In the genomic region with DNA sequence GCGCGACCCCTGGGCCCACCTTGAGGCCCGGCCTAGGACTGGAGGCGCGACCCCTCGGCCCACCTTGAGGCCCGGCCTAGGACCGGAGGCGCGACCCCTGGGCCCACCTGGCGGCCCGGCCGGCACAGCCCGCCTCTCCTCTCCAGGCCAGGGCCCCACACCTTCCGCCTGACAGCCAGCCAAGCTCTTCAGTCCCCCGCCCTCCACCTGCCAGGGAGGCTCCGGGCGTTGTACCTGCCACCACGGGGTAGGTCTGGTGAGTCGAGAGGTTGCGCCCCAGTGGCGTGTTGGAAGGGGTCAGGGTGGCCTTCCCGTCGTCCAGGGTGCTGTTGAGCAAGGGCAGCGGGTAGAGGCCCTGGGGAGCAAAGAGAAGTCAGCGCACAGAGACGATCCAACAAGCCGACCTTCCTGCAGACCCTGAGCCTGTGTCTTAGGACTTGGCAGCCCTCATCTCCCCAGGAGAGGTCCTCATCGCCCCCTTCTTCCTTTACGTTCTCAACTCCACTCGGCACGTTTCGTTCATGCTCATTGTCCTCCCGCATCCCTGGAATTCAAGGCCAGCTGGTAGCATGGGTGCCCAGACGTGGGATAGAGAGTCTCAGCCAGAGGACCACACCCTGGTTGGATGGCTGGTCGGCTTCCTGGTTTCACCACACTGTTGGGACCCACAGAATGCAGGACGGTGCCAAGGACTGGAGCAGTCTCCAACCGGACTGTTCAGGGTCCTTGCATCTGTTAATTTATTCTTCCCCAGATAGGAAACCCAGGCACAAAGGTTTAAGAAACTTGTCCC, we compare ENCODE assay signal across 9 cellular contexts. TPM values are rescaled to one million over a fixed set of nuclear protein-coding genes. Genes with fewer than 3 reads are reported as not detected.
DNase-seq lines count a peak whose midpoint lies in the region; ATAC-seq and TF ChIP-seq lines count a peak whose summit lies in the region.
"Had no signal": no experiment of that assay in that cellular context is flagged by ENCODE, and none has a peak within 500 bp of the region (broad histone marks: within the 10 kb centered on the region; RNA-seq: fewer than 3 reads in every experiment).

No MANE protein-coding gene starts in this region.

- H3K4me1 ChIP-seq in thoracic aorta (ENCODE audit: control insufficient read depth in 1 of 2, low read depth in 2 of 2), result peaks cover 17 to 25% of the 10 kb centered on the region in 2 donors

- H3K27me3 ChIP-seq in thoracic aorta (replicated peaks; ENCODE audit: insufficient read depth), result no peaks in the 10 kb centered on the region

- H3K36me3 ChIP-seq in thoracic aorta, result no peaks in the 10 kb centered on the region

- peak overlapping the region; percentile 56 for H3K4me3 Mint-ChIP-seq in activated naive CD4-positive, alpha-beta T cell treated with anti-CD3 and anti-CD28 coated beads for 36 hours
- peak overlapping the region; percentile 47 for H3K4me3 Mint-ChIP-seq in activated CD8-positive, alpha-beta T cell treated with anti-CD3 and anti-CD28 coated beads for 36 hours

- no peaks in the 10 kb centered on the region for H3K27me3 Mint-ChIP-seq in activated naive CD4-positive, alpha-beta T cell treated with anti-CD3 and anti-CD28 coated beads for 36 hours (ENCODE audit: low read depth)
- H3K27me3 Mint-ChIP-seq in activated CD8-positive, alpha-beta T cell treated with anti-CD3 and anti-CD28 coated beads for 36 hours, result no peaks in the 10 kb centered on the region

- no peak for TF ChIP-seq CTCF in activated CD8-positive, alpha-beta T cell treated with anti-CD3 and anti-CD28 coated beads for 36 hours (IDR thresholded peaks at IDR 0.05)
- TF ChIP-seq CTCF in thoracic aorta (IDR thresholded peaks at IDR 0.05), result no peak

- POLR2A ChIA-PET in activated CD8-positive, alpha-beta T cell treated with anti-CD3 and anti-CD28 coated beads for 36 hours (lab: Charles Lee), result interaction anchor here (0.7 kb wide), 1 partner anchor 12 kb away, joined by 3 read pairs; no protein-coding TSS in a partner anchor

- no peak overlapping the region for H3K27ac ChIP-seq in thoracic aorta

- ATAC-seq in activated naive CD4-positive, alpha-beta T cell treated with anti-CD3 and anti-CD28 coated beads, Interleukin-2, amount 50 U/mL, for 72 hours, result no peak
- no peak for ATAC-seq in activated CD8-positive, alpha-beta T cell treated with anti-CD3 and anti-CD28 coated beads for 36 hours
- ATAC-seq in left colon (peak; percentile 69), thoracic aorta (ENCODE audit: insufficient number of reproducible peaks, low FRiP score, low read depth) (no peak)

- CTCF ChIA-PET in activated naive CD4-positive, alpha-beta T cell treated with anti-CD3 and anti-CD28 coated beads for 36 hours (lab: Charles Lee), result interaction anchor here (0.7 to 1.8 kb wide), 3 partner anchors 27 to 98 kb away, joined by 4 to 6 read pairs (median 4); no protein-coding TSS in a partner anchor
- CTCF ChIA-PET in activated CD8-positive, alpha-beta T cell treated with anti-CD3 and anti-CD28 coated beads for 36 hours (lab: Charles Lee), result interaction anchor here (4.3 to 4.9 kb wide), 2 partner anchors 12 to 98 kb away, joined by 18 to 32 read pairs; no protein-coding TSS in a partner anchor

- DNase-seq in activated naive CD4-positive, alpha-beta T cell treated with anti-CD3 and anti-CD28 coated beads for 36 hours, result no peak
- DNase-seq in activated naive CD4-positive, alpha-beta T cell treated with anti-CD3 and anti-CD28 coated beads, Interleukin-2, amount 50 U/mL, for 72 hours (ENCODE audit: low spot score in 2 of 2), result no peak
- DNase-seq in activated CD8-positive, alpha-beta T cell treated with anti-CD3 and anti-CD28 coated beads for 36 hours, result no peak
- DNase-seq in left colon, result peak in 1 of 2 donors; percentile 53
- no peak for DNase-seq in thoracic aorta (ENCODE audit: low spot score)
- DNase-seq in OCI-M2 (lab: John Stamatoyannopoulos, UW; ENCODE audit: unreplicated experiment), result no peak
- DNase-seq in A172 (ENCODE audit: low spot score), result no peak
- DNase-seq in stimulated activated CD4-positive, alpha-beta T cell treated with anti-CD3 and anti-CD28 coated beads, Interleukin-2, amount 100 ng/mL, for 48 hours, result no peak
- DNase-seq: NCI-H1436 treated with DMSO at 0.1 percent for 48 hours had no signal

- H3K4me3 ChIP-seq in thoracic aorta, result peak overlapping the region; percentile 72

- H3K4me1 Mint-ChIP-seq in activated naive CD4-positive, alpha-beta T cell treated with anti-CD3 and anti-CD28 coated beads for 36 hours (ENCODE audit: low read depth), result peaks cover 45% of the 10 kb centered on the region
- H3K4me1 Mint-ChIP-seq in activated CD8-positive, alpha-beta T cell treated with anti-CD3 and anti-CD28 coated beads for 36 hours (ENCODE audit: low read depth), result peaks cover 24% of the 10 kb centered on the region

- H3K27ac Mint-ChIP-seq in activated naive CD4-positive, alpha-beta T cell treated with anti-CD3 and anti-CD28 coated beads for 36 hours, result peak overlapping the region; percentile 58
- no peak overlapping the region for H3K27ac Mint-ChIP-seq in activated naive CD4-positive, alpha-beta T cell treated with anti-CD3 and anti-CD28 coated beads, Interleukin-2, amount 50 U/mL, for 72 hours
- no peak overlapping the region for H3K27ac Mint-ChIP-seq in activated CD8-positive, alpha-beta T cell treated with anti-CD3 and anti-CD28 coated beads for 36 hours

- no peaks in the 10 kb centered on the region for H3K9me3 Mint-ChIP-seq in activated naive CD4-positive, alpha-beta T cell treated with anti-CD3 and anti-CD28 coated beads for 36 hours
- H3K9me3 Mint-ChIP-seq in activated naive CD4-positive, alpha-beta T cell treated with anti-CD3 and anti-CD28 coated beads, Interleukin-2, amount 50 U/mL, for 72 hours, result no peaks in the 10 kb centered on the region
- H3K9me3 Mint-ChIP-seq in activated CD8-positive, alpha-beta T cell treated with anti-CD3 and anti-CD28 coated beads for 36 hours, result no peaks in the 10 kb centered on the region

- H3K9me3 ChIP-seq in thoracic aorta, result no peaks in the 10 kb centered on the region

- peaks cover 10% of the 10 kb centered on the region for H3K36me3 Mint-ChIP-seq in activated naive CD4-positive, alpha-beta T cell treated with anti-CD3 and anti-CD28 coated beads for 36 hours (ENCODE audit: low read depth)
- no peaks in the 10 kb centered on the region for H3K36me3 Mint-ChIP-seq in activated naive CD4-positive, alpha-beta T cell treated with anti-CD3 and anti-CD28 coated beads, Interleukin-2, amount 50 U/mL, for 72 hours
- no peaks in the 10 kb centered on the region for H3K36me3 Mint-ChIP-seq in activated CD8-positive, alpha-beta T cell treated with anti-CD3 and anti-CD28 coated beads for 36 hours (ENCODE audit: low read depth)

- intact Hi-C loops in activated naive CD4-positive, alpha-beta T cell treated with anti-CD3 and anti-CD28 coated beads for 36 hours (cut with micrococcal nuclease), result no loop called here
- intact Hi-C loops in activated CD8-positive, alpha-beta T cell treated with anti-CD3 and anti-CD28 coated beads for 36 hours (cut with micrococcal nuclease), result no loop called here
- intact Hi-C loops in left colon (cut with DNase I, micrococcal nuclease), result no loop called here

RNA-seq across cellular contexts. Expression of a gene that starts 42.2 kb away (rescaled TPM):
- total RNA-seq in activated naive CD4-positive, alpha-beta T cell treated with anti-CD3 and anti-CD28 coated beads for 36 hours, result 1 to 10 TPM; 2.0 to 2.8 TPM
- total RNA-seq in activated naive CD4-positive, alpha-beta T cell treated with anti-CD3 and anti-CD28 coated beads, Interleukin-2, amount 50 U/mL, for 72 hours, result 1 to 10 TPM in 1 of 2 donors, under 1 TPM in 1; 0.35 to 1.3 TPM
- under 1 TPM; 0.43 to 0.63 TPM for total RNA-seq in activated CD8-positive, alpha-beta T cell treated with anti-CD3 and anti-CD28 coated beads for 36 hours
- total RNA-seq in left colon (10 to 100 TPM in 1 of 2 donors, 1 to 10 TPM in 1; 1.3 to 13.2 TPM), thoracic aorta (10 to 100 TPM in 1 of 2 donors, 1 to 10 TPM in 1; 2.4 to 10.3 TPM)
- total RNA-seq in A172 (2014; rRNA removed; shearing (Covaris generic)), result 1.4 and 1.8 TPM in 2 replicates
